ENCODE assay signal across 2 cellular contexts in genomic region chr1:33466159-33466558, GRCh38.
A peak's percentile ranks its signal among the peaks of the same experiment; 100 is the strongest.
TF ChIP-seq lines count a peak whose summit lies in the region.

No MANE protein-coding gene starts in this region.

TF ChIP-seq in liver, 16 proteins besides CTCF, POLR2A, EP300 and RAD21:
- TF ChIP-seq, protein P1, sequence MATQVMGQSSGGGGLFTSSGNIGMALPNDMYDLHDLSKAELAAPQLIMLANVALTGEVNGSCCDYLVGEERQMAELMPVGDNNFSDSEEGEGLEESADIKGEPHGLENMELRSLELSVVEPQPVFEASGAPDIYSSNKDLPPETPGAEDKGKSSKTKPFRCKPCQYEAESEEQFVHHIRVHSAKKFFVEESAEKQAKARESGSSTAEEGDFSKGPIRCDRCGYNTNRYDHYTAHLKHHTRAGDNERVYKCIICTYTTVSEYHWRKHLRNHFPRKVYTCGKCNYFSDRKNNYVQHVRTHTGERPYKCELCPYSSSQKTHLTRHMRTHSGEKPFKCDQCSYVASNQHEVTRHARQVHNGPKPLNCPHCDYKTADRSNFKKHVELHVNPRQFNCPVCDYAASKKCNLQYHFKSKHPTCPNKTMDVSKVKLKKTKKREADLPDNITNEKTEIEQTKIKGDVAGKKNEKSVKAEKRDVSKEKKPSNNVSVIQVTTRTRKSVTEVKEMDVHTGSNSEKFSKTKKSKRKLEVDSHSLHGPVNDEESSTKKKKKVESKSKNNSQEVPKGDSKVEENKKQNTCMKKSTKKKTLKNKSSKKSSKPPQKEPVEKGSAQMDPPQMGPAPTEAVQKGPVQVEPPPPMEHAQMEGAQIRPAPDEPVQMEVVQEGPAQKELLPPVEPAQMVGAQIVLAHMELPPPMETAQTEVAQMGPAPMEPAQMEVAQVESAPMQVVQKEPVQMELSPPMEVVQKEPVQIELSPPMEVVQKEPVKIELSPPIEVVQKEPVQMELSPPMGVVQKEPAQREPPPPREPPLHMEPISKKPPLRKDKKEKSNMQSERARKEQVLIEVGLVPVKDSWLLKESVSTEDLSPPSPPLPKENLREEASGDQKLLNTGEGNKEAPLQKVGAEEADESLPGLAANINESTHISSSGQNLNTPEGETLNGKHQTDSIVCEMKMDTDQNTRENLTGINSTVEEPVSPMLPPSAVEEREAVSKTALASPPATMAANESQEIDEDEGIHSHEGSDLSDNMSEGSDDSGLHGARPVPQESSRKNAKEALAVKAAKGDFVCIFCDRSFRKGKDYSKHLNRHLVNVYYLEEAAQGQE (IDR thresholded peaks at IDR 0.05): peak; percentile 26
- no peak for TF ChIP-seq JUND (IDR thresholded peaks at IDR 0.05)

TF ChIP-seq in HepG2, 621 proteins besides CTCF, POLR2A, EP300 and RAD21:
- TF ChIP-seq ZSCAN25 (CRISPR knock-in tag; IDR thresholded peaks at IDR 0.05) (no peak), HDAC6 (IDR thresholded peaks at IDR 0.05; ENCODE audit: low read depth, low read length) (no peak), SNAPC2 (CRISPR knock-in tag; IDR thresholded peaks at IDR 0.05) (no peak), ZNF850 (CRISPR knock-in tag; conservative IDR thresholded peaks at IDR 0.05) (no peak), SMARCE1 (IDR thresholded peaks at IDR 0.05; ENCODE audit: borderline replicate concordance) (no peak), PHF20 (CRISPR knock-in tag; IDR thresholded peaks at IDR 0.05) (no peak), ZNF580 (CRISPR knock-in tag; IDR thresholded peaks at IDR 0.05; ENCODE audit: borderline replicate concordance, low read depth) (no peak), SOX13 (IDR thresholded peaks at IDR 0.05) (no peak), SOX13 (CRISPR knock-in tag; conservative IDR thresholded peaks at IDR 0.05 in 1 of 2, IDR thresholded peaks at IDR 0.05 in 1 of 2) (no peak), ZSCAN31 (CRISPR knock-in tag; IDR thresholded peaks at IDR 0.05; ENCODE audit: low read depth) (no peak), ZNF33B (CRISPR knock-in tag; IDR thresholded peaks at IDR 0.05) (no peak), MTF1 (CRISPR knock-in tag; IDR thresholded peaks at IDR 0.05) (no peak), NPAS2 (CRISPR knock-in tag; IDR thresholded peaks at IDR 0.05; ENCODE audit: borderline replicate concordance) (no peak), ZNF264 (CRISPR knock-in tag; IDR thresholded peaks at IDR 0.05) (no peak)
- TF ChIP-seq, protein P2, sequence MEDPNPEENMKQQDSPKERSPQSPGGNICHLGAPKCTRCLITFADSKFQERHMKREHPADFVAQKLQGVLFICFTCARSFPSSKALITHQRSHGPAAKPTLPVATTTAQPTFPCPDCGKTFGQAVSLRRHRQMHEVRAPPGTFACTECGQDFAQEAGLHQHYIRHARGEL (CRISPR knock-in tag; IDR thresholded peaks at IDR 0.05): no peak
- TF ChIP-seq, protein P3, sequence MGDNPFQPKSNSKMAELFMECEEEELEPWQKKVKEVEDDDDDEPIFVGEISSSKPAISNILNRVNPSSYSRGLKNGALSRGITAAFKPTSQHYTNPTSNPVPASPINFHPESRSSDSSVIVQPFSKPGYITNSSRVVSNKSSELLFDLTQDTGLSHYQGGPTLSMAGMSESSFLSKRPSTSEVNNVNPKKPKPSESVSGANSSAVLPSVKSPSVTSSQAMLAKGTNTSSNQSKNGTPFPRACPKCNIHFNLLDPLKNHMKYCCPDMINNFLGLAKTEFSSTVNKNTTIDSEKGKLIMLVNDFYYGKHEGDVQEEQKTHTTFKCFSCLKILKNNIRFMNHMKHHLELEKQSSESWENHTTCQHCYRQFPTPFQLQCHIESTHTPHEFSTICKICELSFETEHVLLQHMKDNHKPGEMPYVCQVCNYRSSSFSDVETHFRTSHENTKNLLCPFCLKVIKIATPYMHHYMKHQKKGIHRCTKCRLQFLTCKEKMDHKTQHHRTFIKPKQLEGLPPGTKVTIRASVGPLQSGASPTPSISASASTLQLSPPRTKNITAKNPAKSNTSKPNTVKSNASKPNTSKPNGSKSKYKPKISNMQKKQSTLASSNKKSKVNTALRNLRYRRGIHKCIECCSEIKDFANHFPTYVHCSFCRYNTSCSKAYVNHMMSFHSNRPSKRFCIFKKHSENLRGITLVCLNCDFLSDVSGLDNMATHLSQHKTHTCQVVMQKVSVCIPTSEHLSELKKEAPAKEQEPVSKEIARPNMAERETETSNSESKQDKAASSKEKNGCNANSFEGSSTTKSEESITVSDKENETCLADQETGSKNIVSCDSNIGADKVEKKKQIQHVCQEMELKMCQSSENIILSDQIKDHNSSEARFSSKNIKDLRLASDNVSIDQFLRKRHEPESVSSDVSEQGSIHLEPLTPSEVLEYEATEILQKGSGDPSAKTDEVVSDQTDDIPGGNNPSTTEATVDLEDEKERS (CRISPR knock-in tag; IDR thresholded peaks at IDR 0.05): no peak
